In the genomic region with DNA sequence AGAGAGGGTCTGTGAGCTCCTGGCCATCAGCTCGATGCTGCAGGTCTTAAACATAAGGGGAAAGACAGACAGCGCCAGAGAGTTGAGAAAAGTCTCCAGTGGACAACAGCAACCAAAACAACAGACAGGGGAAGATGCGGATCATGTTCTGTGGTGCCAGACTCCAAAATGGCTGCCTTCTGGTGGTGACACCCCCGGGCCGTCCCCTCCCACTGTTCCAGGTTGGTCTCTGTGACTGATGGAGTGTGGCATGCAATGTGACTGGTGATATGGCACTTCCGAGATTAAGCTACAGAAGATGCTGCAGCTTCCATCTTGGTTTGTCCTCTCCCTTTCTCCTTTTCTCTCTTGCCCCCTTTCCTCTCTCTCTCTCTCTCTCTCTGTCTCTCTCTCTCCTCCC, we compare ENCODE assay signal across 14 cellular contexts. TPM values are rescaled to one million over a fixed set of nuclear protein-coding genes. Genes with fewer than 3 reads are reported as not detected.
"Had no signal": no experiment of that assay in that cellular context is flagged by ENCODE, and none has a peak within 500 bp of the region (broad histone marks: within the 10 kb centered on the region; RNA-seq: fewer than 3 reads in every experiment).

No MANE protein-coding gene starts in this region.

- H3K4me3 ChIP-seq: tibial artery had no signal

- H3K27ac ChIP-seq: tibial artery, VCaP had no signal

- DNase-seq: activated CD4-positive, alpha-beta T cell treated with anti-CD3 and anti-CD28 coated beads for 1 hour; activated naive CD4-positive, alpha-beta T cell; activated naive CD8-positive, alpha-beta T cell treated with anti-CD3 and anti-CD28 coated beads, Interleukin-2, amount 10 ng/mL, durations not matched to agents 7 days and 5 days; activated T-cell treated with anti-CD3 and anti-CD28 coated beads, Interleukin-2, amount 50 U/mL, for 1 hour; anterior cingulate cortex; mesenchymal stem cell; stimulated activated naive CD4-positive, alpha-beta T cell treated with Interleukin-2 at 50 U/mL for 16 hours; T-helper 17 cell had no signal

- ATAC-seq: activated T-helper 17 cell treated with anti-CD3 and anti-CD28 coated beads, Interleukin-2, amount 50 U/mL, for 72 hours; T-helper 17 cell had no signal

- H3K4me1 ChIP-seq: tibial artery had no signal

- H3K36me3 ChIP-seq: tibial artery had no signal

RNA-seq across cellular contexts. Expression of gene RBFOX3, which starts 40.4 kb away (rescaled TPM):
- total RNA-seq: activated naive CD8-positive, alpha-beta T cell treated with anti-CD3 and anti-CD28 coated beads, Interleukin-2, amount 10 ng/mL, durations not matched to agents 7 days and 5 days; activated T-helper 17 cell treated with anti-CD3 and anti-CD28 coated beads, Interleukin-2, amount 50 U/mL, for 72 hours; lower leg skin; natural killer cell treated with Interleukin-12 subunit alpha and Interleukin-12 subunit beta and Interleukin-15 and Interleukin-18, amount 100 ng/mL, for 72 hours; subcutaneous adipose tissue had no signal
